Comparison of ENCODE assay signal across 19 cellular contexts in genomic region chr17:17377071-17377487, GRCh38.
A peak's percentile ranks its signal among the peaks of the same experiment; 100 is the strongest.
DNase-seq lines count a peak whose midpoint lies in the region; ATAC-seq, FAIRE-seq and TF ChIP-seq lines count a peak whose summit lies in the region.
"Had no signal": no experiment of that assay in that cellular context is flagged by ENCODE, and none has a peak within 500 bp of the region (broad histone marks: within the 10 kb centered on the region; RNA-seq: fewer than 3 reads in every experiment).

No MANE protein-coding gene starts in this region.

- no peak for TF ChIP-seq CTCF in RWPE2 (IDR thresholded peaks at IDR 0.05; ENCODE audit: poor library complexity, severe bottlenecking)
- no peak for TF ChIP-seq CTCF in chondrocyte (IDR thresholded peaks at IDR 0.05)
- TF ChIP-seq CTCF in smooth muscle cell (IDR thresholded peaks at IDR 0.05; ENCODE audit: borderline replicate concordance, insufficient read depth, poor library complexity, severe bottlenecking), result no peak
- TF ChIP-seq CTCF in GM13976 (IDR thresholded peaks at IDR 0.05; ENCODE audit: borderline replicate concordance, control extremely low read depth, extremely low read depth, insufficient read depth, missing control alignments), result no peak

- H4K20me1 ChIP-seq in smooth muscle cell (ENCODE audit: low read depth), result no peaks in the 10 kb centered on the region

- in situ Hi-C loops in GM13976 (cut with MboI; ENCODE audit: low sequenced_read_pairs, unreplicated experiment), result no loop called here

- peaks cover 13% of the 10 kb centered on the region for H3K27me3 ChIP-seq in RWPE2 (ENCODE audit: insufficient read depth, poor library complexity, severe bottlenecking)
- no peaks in the 10 kb centered on the region for H3K27me3 ChIP-seq in smooth muscle cell (ENCODE audit: low read depth)
- H3K27me3 ChIP-seq: BE2C had no signal

- 20% methylated on average over 11 of the region's 11 CpGs for WGBS in smooth muscle cell (ENCODE audit: low lambda C conversion rate)

- peak; percentile 22 for DNase-seq in RWPE2 (ENCODE audit: low spot score)
- peak; percentile 59 for DNase-seq in chondrocyte (ENCODE audit: low spot score)
- peak; percentile 9 for DNase-seq in midbrain (lab: John Stamatoyannopoulos, UW)
- peak; percentile 32 for DNase-seq in smooth muscle cell (lab: John Stamatoyannopoulos, UW; ENCODE audit: unreplicated experiment)
- DNase-seq in SW480 (ENCODE audit: low spot score), result no peak
- DNase-seq in HTR-8/SVneo (ENCODE audit: insufficient read length, low spot score), result no peak
- DNase-seq in GM13976 (ENCODE audit: low spot score), result no peak
- DNase-seq: BE2C; CD4-positive, alpha-beta memory T cell; DND-41; GDM1; GOT3; KBM-7; NCI-H2081 treated with DMSO at 0.1 percent for 48 hours; NCI-H345; NCI-H69; PC-9 had no signal

- H3K27ac ChIP-seq in RWPE2 (ENCODE audit: poor library complexity, severe bottlenecking) (no peak overlapping the region), smooth muscle cell (ENCODE audit: low read depth) (peak overlapping the region; percentile 4)
- H3K27ac ChIP-seq: PC-9 had no signal

- no peak for FAIRE-seq in HTR-8/SVneo (lab: Jason Lieb, UNC)
- FAIRE-seq: D721Med had no signal

- peaks cover 10% of the 10 kb centered on the region for H3F3A ChIP-seq in smooth muscle cell (ENCODE audit: low read depth)

- H3K4me1 Mint-ChIP-seq in chondrocyte (ENCODE audit: low read depth), result no peaks in the 10 kb centered on the region
- H3K4me1 Mint-ChIP-seq: CD4-positive, alpha-beta memory T cell had no signal

- no peak overlapping the region for H2AFZ ChIP-seq in smooth muscle cell (ENCODE audit: low read depth)
- H2AFZ ChIP-seq: PC-9 had no signal

- peaks cover 20% of the 10 kb centered on the region for H3K27me3 Mint-ChIP-seq in chondrocyte (ENCODE audit: low read depth)
- H3K27me3 Mint-ChIP-seq: CD4-positive, alpha-beta memory T cell had no signal

- H3K4me1 ChIP-seq in RWPE2 (ENCODE audit: insufficient read depth, poor library complexity, severe bottlenecking) (no peaks in the 10 kb centered on the region), smooth muscle cell (ENCODE audit: low read depth) (no peaks in the 10 kb centered on the region)
- H3K4me1 ChIP-seq: BE2C had no signal

- H3K9me3 Mint-ChIP-seq in chondrocyte (ENCODE audit: low read depth), result no peaks in the 10 kb centered on the region
- H3K9me3 Mint-ChIP-seq: CD4-positive, alpha-beta memory T cell had no signal

- H3K36me3 Mint-ChIP-seq in chondrocyte (ENCODE audit: low read depth), result no peaks in the 10 kb centered on the region
- H3K36me3 Mint-ChIP-seq: CD4-positive, alpha-beta memory T cell had no signal

- H3K4me3 ChIP-seq in RWPE2 (ENCODE audit: severe bottlenecking), result no peak overlapping the region
- no peak overlapping the region for H3K4me3 ChIP-seq in smooth muscle cell
- H3K4me3 ChIP-seq: PC-9 had no signal

- no peak overlapping the region for H3K27ac Mint-ChIP-seq in chondrocyte (ENCODE audit: unreplicated experiment)
- H3K27ac Mint-ChIP-seq: CD4-positive, alpha-beta memory T cell had no signal

- no peaks in the 10 kb centered on the region for H3K9me3 ChIP-seq in RWPE2 (ENCODE audit: severe bottlenecking)
- H3K9me3 ChIP-seq in smooth muscle cell (replicated peaks; ENCODE audit: low read depth), result no peaks in the 10 kb centered on the region
- H3K9me3 ChIP-seq: BE2C had no signal

- H3K4me3 Mint-ChIP-seq in chondrocyte (ENCODE audit: unreplicated experiment), result no peak overlapping the region
- H3K4me3 Mint-ChIP-seq: CD4-positive, alpha-beta memory T cell had no signal

- no peaks in the 10 kb centered on the region for H3K79me2 ChIP-seq in smooth muscle cell (ENCODE audit: low read depth)

- no peak overlapping the region for H3K9ac ChIP-seq in smooth muscle cell (ENCODE audit: low read depth)

- ATAC-seq in RWPE2 (ENCODE audit: low read depth) (no peak), HG02870 (IDR thresholded peaks at IDR 0.05; ENCODE audit: unreplicated experiment) (no peak)

- H3K36me3 ChIP-seq in RWPE2 (ENCODE audit: low read depth), result no peaks in the 10 kb centered on the region
- H3K36me3 ChIP-seq in smooth muscle cell (ENCODE audit: low read depth), result no peaks in the 10 kb centered on the region
- H3K36me3 ChIP-seq: BE2C had no signal

- peak overlapping the region; percentile 61 for H3K4me2 ChIP-seq in smooth muscle cell
- H3K4me2 ChIP-seq: PC-9 had no signal

Comparison
In these comparisons a context has a peak if more than half of its experiments do, and no peak if none do; other contexts are left out.
1. DNase-seq: peak in RWPE2 (single experiment), chondrocyte (single experiment), midbrain (single experiment) and smooth muscle cell (single experiment); none in SW480 (single experiment), HTR-8/SVneo (single experiment) and GM13976 (single experiment).